ENCODE assay signal across 1 cellular context in genomic region chr10:69425041-69425440, GRCh38.
TF ChIP-seq lines count a peak whose summit lies in the region.

No MANE protein-coding gene starts in this region.

TF ChIP-seq in K562, 482 proteins besides CTCF, POLR2A, EP300 and RAD21:
- no peak for TF ChIP-seq PBX2 (CRISPR knock-in tag; IDR thresholded peaks at IDR 0.05; ENCODE audit: low read depth)
- TF ChIP-seq PBX2 (tag; conservative IDR thresholded peaks at IDR 0.05; ENCODE audit: low read depth): peak; percentile 58
- TF ChIP-seq, protein P1, sequence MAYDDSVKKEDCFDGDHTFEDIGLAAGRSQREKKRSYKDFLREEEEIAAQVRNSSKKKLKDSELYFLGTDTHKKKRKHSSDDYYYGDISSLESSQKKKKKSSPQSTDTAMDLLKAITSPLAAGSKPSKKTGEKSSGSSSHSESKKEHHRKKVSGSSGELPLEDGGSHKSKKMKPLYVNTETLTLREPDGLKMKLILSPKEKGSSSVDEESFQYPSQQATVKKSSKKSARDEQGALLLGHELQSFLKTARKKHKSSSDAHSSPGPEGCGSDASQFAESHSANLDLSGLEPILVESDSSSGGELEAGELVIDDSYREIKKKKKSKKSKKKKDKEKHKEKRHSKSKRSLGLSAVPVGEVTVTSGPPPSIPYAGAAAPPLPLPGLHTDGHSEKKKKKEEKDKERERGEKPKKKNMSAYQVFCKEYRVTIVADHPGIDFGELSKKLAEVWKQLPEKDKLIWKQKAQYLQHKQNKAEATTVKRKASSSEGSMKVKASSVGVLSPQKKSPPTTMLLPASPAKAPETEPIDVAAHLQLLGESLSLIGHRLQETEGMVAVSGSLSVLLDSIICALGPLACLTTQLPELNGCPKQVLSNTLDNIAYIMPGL (CRISPR knock-in tag; IDR thresholded peaks at IDR 0.05): no peak
- peak; percentile 58 for TF ChIP-seq MEIS2 (IDR thresholded peaks at IDR 0.05; ENCODE audit: partially characterized antibody)
